22 cellular contexts compared by ENCODE assay signal in the genomic region with DNA sequence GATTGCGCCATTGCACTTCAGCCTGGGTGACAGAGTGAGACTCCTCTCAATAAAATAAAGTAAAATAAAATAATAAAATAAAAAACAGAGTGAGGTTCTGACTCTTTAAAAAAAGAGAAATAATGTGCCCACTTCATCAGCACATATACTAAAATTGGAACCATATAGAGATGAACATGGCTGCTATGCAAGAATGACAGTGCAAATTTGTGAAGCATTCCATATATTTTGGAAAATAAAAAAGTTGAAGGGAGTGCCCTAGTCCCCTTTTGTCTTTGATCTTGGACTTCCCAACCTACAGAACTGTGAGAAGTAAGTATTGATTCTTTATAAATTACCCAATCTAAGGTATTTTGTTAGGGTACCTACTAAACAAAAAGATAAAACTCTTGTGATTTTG. TPM values are rescaled to one million over a fixed set of nuclear protein-coding genes. Genes with fewer than 3 reads are reported as not detected.
"Had no signal": no experiment of that assay in that cellular context is flagged by ENCODE, and none has a peak within 500 bp of the region (broad histone marks: within the 10 kb centered on the region; RNA-seq: fewer than 3 reads in every experiment).

No MANE protein-coding gene starts in this region.

- H3K4me3 Mint-ChIP-seq: activated CD8-positive, alpha-beta T cell treated with anti-CD3 and anti-CD28 coated beads, Interleukin-2, amount 10 ng/mL, durations not matched to agents 7 days and 5 days; activated T-cell treated with anti-CD3 and anti-CD28 coated beads, Interleukin-2, amount 50 U/mL, for 24 hours; activated T-helper 17 cell treated with anti-CD3 and anti-CD28 coated beads, Interleukin-2, amount 50 U/mL, for 72 hours; nephron progenitor cell had no signal

- H3K9me3 Mint-ChIP-seq: activated naive CD4-positive, alpha-beta T cell treated with anti-CD3 and anti-CD28 coated beads, Interleukin-2, amount 50 U/mL, for 72 hours; activated T-cell treated with anti-CD3 and anti-CD28 coated beads, Interleukin-2, amount 50 U/mL, for 24 hours; activated T-helper 17 cell treated with anti-CD3 and anti-CD28 coated beads, Interleukin-2, amount 50 U/mL, for 72 hours had no signal

- H3K27me3 Mint-ChIP-seq: activated T-cell treated with anti-CD3 and anti-CD28 coated beads, Interleukin-2, amount 50 U/mL, for 24 hours; activated T-helper 17 cell treated with anti-CD3 and anti-CD28 coated beads, Interleukin-2, amount 50 U/mL, for 72 hours had no signal

- FAIRE-seq: bronchial epithelial cell, small intestine had no signal

- H3K27me3 ChIP-seq: esophagus squamous epithelium, gastrocnemius medialis, upper lobe of right lung had no signal

- H3K36me3 ChIP-seq: esophagus squamous epithelium, gastrocnemius medialis, upper lobe of right lung had no signal

- H3K27ac Mint-ChIP-seq: activated CD8-positive, alpha-beta T cell treated with anti-CD3 and anti-CD28 coated beads, Interleukin-2, amount 10 ng/mL, durations not matched to agents 7 days and 5 days; activated naive CD4-positive, alpha-beta T cell treated with anti-CD3 and anti-CD28 coated beads, Interleukin-2, amount 50 U/mL, for 72 hours; activated T-cell treated with anti-CD3 and anti-CD28 coated beads, Interleukin-2, amount 50 U/mL, for 24 hours; activated T-helper 17 cell treated with anti-CD3 and anti-CD28 coated beads, Interleukin-2, amount 50 U/mL, for 72 hours; nephron progenitor cell had no signal

- H3K36me3 Mint-ChIP-seq: activated naive CD4-positive, alpha-beta T cell treated with anti-CD3 and anti-CD28 coated beads, Interleukin-2, amount 50 U/mL, for 72 hours had no signal

- DNase-seq: activated CD4-positive, alpha-beta T cell treated with anti-CD3 and anti-CD28 coated beads for 1 hour; activated CD4-positive, alpha-beta T cell treated with anti-CD3 and anti-CD28 coated beads, Interleukin-2, amount 50 U/mL, for 1 hour; activated CD8-positive, alpha-beta T cell treated with anti-CD3 and anti-CD28 coated beads, Interleukin-2, amount 10 ng/mL, durations not matched to agents 7 days and 5 days; activated T-cell treated with anti-CD3 and anti-CD28 coated beads, Interleukin-2, amount 50 U/mL, for 24 hours; aorta; esophagus squamous epithelium; gastrocnemius medialis; hippocampal formation; left cardiac atrium; nephron progenitor cell; nucleus accumbens; small intestine; stimulated activated CD4-positive, alpha-beta T cell treated with anti-CD3 and anti-CD28 coated beads, Interleukin-15, amount 100 ng/mL, for 24 hours; stimulated activated CD8-positive, alpha-beta memory T cell treated with anti-CD3 and anti-CD28 coated beads, Interleukin-4, amount 100 ng/mL, for 48 hours; stimulated activated naive CD4-positive, alpha-beta T cell treated with Interleukin-2 at 50 U/mL for 16 hours; T-helper 9 cell; upper lobe of right lung had no signal

- H3K4me1 ChIP-seq: esophagus squamous epithelium, gastrocnemius medialis, upper lobe of right lung had no signal

- H3K4me1 Mint-ChIP-seq: activated T-helper 17 cell treated with anti-CD3 and anti-CD28 coated beads, Interleukin-2, amount 50 U/mL, for 72 hours had no signal

- ATAC-seq: activated CD8-positive, alpha-beta T cell treated with anti-CD3 and anti-CD28 coated beads, Interleukin-2, amount 10 ng/mL, durations not matched to agents 7 days and 5 days; activated naive CD4-positive, alpha-beta T cell treated with anti-CD3 and anti-CD28 coated beads, Interleukin-2, amount 50 U/mL, for 72 hours; activated T-helper 17 cell treated with anti-CD3 and anti-CD28 coated beads, Interleukin-2, amount 50 U/mL, for 72 hours; gastrocnemius medialis; left cardiac atrium; sciatic nerve; upper lobe of right lung had no signal

- H3K4me3 ChIP-seq: coronary artery, esophagus squamous epithelium, gastrocnemius medialis, upper lobe of right lung had no signal

- H3K9me3 ChIP-seq: esophagus squamous epithelium, gastrocnemius medialis, upper lobe of right lung had no signal

- H3K27ac ChIP-seq: coronary artery, esophagus squamous epithelium, gastrocnemius medialis, upper lobe of right lung had no signal

RNA-seq across cellular contexts. Expression of a gene that starts 23.1 kb away (rescaled TPM):
- total RNA-seq: activated CD8-positive, alpha-beta T cell treated with anti-CD3 and anti-CD28 coated beads, Interleukin-2, amount 10 ng/mL, durations not matched to agents 7 days and 5 days had no signal
